ENCODE assay signal across 22 cellular contexts in genomic region chr2:25184254-25184653, GRCh38. TPM values are rescaled to one million over a fixed set of nuclear protein-coding genes. Genes with fewer than 3 reads are reported as not detected.
DNase-seq lines count a peak whose midpoint lies in the region; ATAC-seq, FAIRE-seq and TF ChIP-seq lines count a peak whose summit lies in the region.
"Had no signal": no experiment of that assay in that cellular context is flagged by ENCODE, and none has a peak within 500 bp of the region (broad histone marks: within the 10 kb centered on the region; RNA-seq: fewer than 3 reads in every experiment).

No MANE protein-coding gene starts in this region.

- POLR2A ChIA-PET in HepG2 (lab: Yijun Ruan, JAX) = no interaction called here
- POLR2A ChIA-PET in Panc1 (lab: Charles Lee) = interaction anchor here (0.5 kb wide), 1 partner anchor 20 kb away, joined by 6 read pairs; no protein-coding TSS in a partner anchor

- H3K9ac ChIP-seq in HepG2 (ENCODE audit: insufficient read depth, low read depth, low read length) = no peak overlapping the region
- H3K9ac ChIP-seq: BLaER1 had no signal

- FAIRE-seq in HepG2 (lab: Jason Lieb, UNC) = no peak
- FAIRE-seq: H1, TTC549 had no signal

- no peak for TF ChIP-seq RAD21 in HepG2 (CRISPR knock-in tag; IDR thresholded peaks at IDR 0.05)

- H3K4me1 ChIP-seq in HepG2 (ENCODE audit: insufficient read depth, low read length) (no peaks in the 10 kb centered on the region), right lobe of liver (no peaks in the 10 kb centered on the region), Panc1 (ENCODE audit: control insufficient read depth, insufficient read depth, low read length) (no peaks in the 10 kb centered on the region), mucosa of descending colon (ENCODE audit: low read depth) (no peaks in the 10 kb centered on the region)
- H3K4me1 ChIP-seq: esophagus muscularis mucosa, stomach, upper lobe of left lung had no signal

- H3K27ac ChIP-seq in HepG2 (ENCODE audit: extremely low read length, insufficient read depth, low read length) (no peak overlapping the region), right lobe of liver (no peak overlapping the region), Panc1 (ENCODE audit: low read length) (no peak overlapping the region)
- H3K27ac ChIP-seq: BLaER1, esophagus muscularis mucosa, neutrophil, stomach, upper lobe of left lung had no signal

- no peak overlapping the region for H3K4me2 ChIP-seq in HepG2 (ENCODE audit: low read depth, low read length)
- H3K4me2 ChIP-seq: BLaER1 had no signal

- H3K4me3 ChIP-seq in HepG2 (replicated peaks in 1 of 3; ENCODE audit: insufficient read depth in 1 of 3, low read depth in 2 of 3, low read length in 3 of 3) (no peak overlapping the region), right lobe of liver (no peak overlapping the region), Panc1 (ENCODE audit: low read depth in 2 of 2, low read length in 2 of 2) (no peak overlapping the region), mucosa of descending colon (no peak overlapping the region)
- H3K4me3 ChIP-seq: BLaER1, esophagus muscularis mucosa, stomach, upper lobe of left lung had no signal

- no peaks in the 10 kb centered on the region for H3K79me2 ChIP-seq in HepG2 (ENCODE audit: insufficient read depth, low read length)

- CTCF ChIA-PET in HepG2 (lab: Yijun Ruan, JAX; ENCODE audit: low intra/inter-chr PET ratio, low total read pairs) (no interaction called here), Panc1 (lab: Charles Lee) (interaction anchor here (0.6 kb wide), 1 partner anchor 28 kb away, joined by 3 read pairs; no protein-coding TSS in a partner anchor)

- DNase-seq in HepG2 (ENCODE audit: low spot score) (no peak), right lobe of liver (no peak), Panc1 (ENCODE audit: low read depth, low spot score) (no peak), mucosa of descending colon (no peak), cortex of kidney (lab: John Stamatoyannopoulos, UW) (no peak), left colon (no peak)
- DNase-seq: activated CD4-positive, alpha-beta T cell treated with anti-CD3 and anti-CD28 coated beads for 4 hours; activated naive CD4-positive, alpha-beta T cell treated with anti-CD3 and anti-CD28 coated beads, Interleukin-2, amount 50 U/mL, for 16 hours; anterior cingulate cortex; central memory CD4-positive, alpha-beta T cell; NCI-H1105 treated with DMSO at 0.1 percent for 48 hours; NCI-H2081; NCI-H524 treated with DMSO at 0.1 percent for 48 hours; stomach; upper lobe of left lung had no signal

- ATAC-seq in HepG2 (peak; percentile 40; the same call in 2 of the 3 replicates), right lobe of liver (no peak), Panc1 (peak; percentile 60; the same call in 1 of the 2 replicates), mucosa of descending colon (peak; percentile 29), GM19395 (IDR thresholded peaks at IDR 0.05; ENCODE audit: unreplicated experiment) (no peak), GM21367 (IDR thresholded peaks at IDR 0.05; ENCODE audit: unreplicated experiment) (no peak), left colon (no peak)

- intact Hi-C loops in HepG2 (cut with micrococcal nuclease; ENCODE audit: unreplicated experiment) (no loop called here), right lobe of liver (cut with DNase I) (no loop called here), Panc1 (cut with micrococcal nuclease; ENCODE audit: unreplicated experiment) (no loop called here), mucosa of descending colon (cut with DNase I, micrococcal nuclease) (no loop called here), left colon (cut with DNase I, micrococcal nuclease) (no loop called here)

- TF ChIP-seq CTCF in HepG2 (CRISPR knock-in tag; IDR thresholded peaks at IDR 0.05) (no peak), right lobe of liver (IDR thresholded peaks at IDR 0.05) (no peak), Panc1 (IDR thresholded peaks at IDR 0.05) (no peak), mucosa of descending colon (IDR thresholded peaks at IDR 0.05) (no peak)

- H3K9me3 ChIP-seq in HepG2 (ENCODE audit: low read length) (peaks cover 7% of the 10 kb centered on the region; the same call in 1 of the 2 replicates), right lobe of liver (no peaks in the 10 kb centered on the region), Panc1 (ENCODE audit: control insufficient read depth, insufficient read depth, low read depth, low read length) (no peaks in the 10 kb centered on the region), mucosa of descending colon (no peaks in the 10 kb centered on the region)
- H3K9me3 ChIP-seq: BLaER1, neutrophil had no signal

- TF ChIP-seq EP300 in HepG2 (IDR thresholded peaks at IDR 0.05; ENCODE audit: low read depth in 2 of 2, low read length in 2 of 2) (no peak), HepG2 (CRISPR knock-in tag; IDR thresholded peaks at IDR 0.05; ENCODE audit: borderline replicate concordance) (no peak)

- H3K27me3 ChIP-seq in HepG2 (ENCODE audit: control insufficient read depth in 1 of 2, insufficient read depth in 2 of 2, low read length in 2 of 2) (peaks cover 1 to 11% of the 10 kb centered on the region in 2 experiments; a peak in 3 of 5 replicates), right lobe of liver (no peaks in the 10 kb centered on the region), Panc1 (ENCODE audit: control insufficient read depth, insufficient read depth, low read length) (peaks cover 3% of the 10 kb centered on the region; the same call in 1 of the 2 replicates)
- H3K27me3 ChIP-seq: BLaER1, esophagus muscularis mucosa, upper lobe of left lung had no signal

- no peak for TF ChIP-seq POLR2A in HepG2 (IDR thresholded peaks at IDR 0.05; ENCODE audit: insufficient read depth in 1 of 2, low read depth in 2 of 2, low read length in 2 of 2)
- TF ChIP-seq POLR2A in right lobe of liver (IDR thresholded peaks at IDR 0.05) = no peak

- no peaks in the 10 kb centered on the region for H4K20me1 ChIP-seq in HepG2 (ENCODE audit: insufficient read depth, low read length)
- H4K20me1 ChIP-seq: BLaER1 had no signal

- H2AFZ ChIP-seq in HepG2 (ENCODE audit: low read length) = no peak overlapping the region

- BruUV-seq in HepG2 (replicated peaks; lab: Mats Ljungman, UMichigan) = no TSS peak
- no TSS peak for BruUV-seq in Panc1 (replicated peaks; lab: Mats Ljungman, UMichigan)

- in situ Hi-C loops in HepG2 (cut with HindIII; ENCODE audit: extremely low pct_ligation_motif_present, low pct_unique_long_range_greater_than_20kb) = no loop called here
- in situ Hi-C loops in Panc1 (cut with HindIII; ENCODE audit: low pct_unique_long_range_greater_than_20kb, low sequenced_read_pairs) = no loop called here

- no peaks in the 10 kb centered on the region for H3K36me3 ChIP-seq in HepG2 (replicated peaks in 1 of 2; ENCODE audit: control insufficient read depth in 1 of 2, insufficient read depth in 2 of 2, low read length in 2 of 2)
- H3K36me3 ChIP-seq in right lobe of liver = no peaks in the 10 kb centered on the region
- H3K36me3 ChIP-seq in Panc1 (ENCODE audit: control insufficient read depth, insufficient read depth, low read length) = no peaks in the 10 kb centered on the region
- H3K36me3 ChIP-seq in mucosa of descending colon (ENCODE audit: low read depth) = no peaks in the 10 kb centered on the region
- H3K36me3 ChIP-seq: BLaER1, esophagus muscularis mucosa, neutrophil, stomach, upper lobe of left lung had no signal

- WGBS in HepG2 (ENCODE audit: low lambda C conversion rate) = 37% methylated on average over 5 of the region's 5 CpGs
- WGBS in right lobe of liver (ENCODE audit: insufficient coverage, low coverage, low lambda C conversion rate, missing lambda C conversion rate) = 23% methylated on average over 3 of the region's 5 CpGs

RNA-seq across cellular contexts. Expression of gene POMC, which starts 15.9 kb away (rescaled TPM):
- total RNA-seq in HepG2 (2016; rRNA removed; fragmentation: Illumina TruSeq; extraction: Trizol) (not detected in 2 replicates), right lobe of liver (1 to 10 TPM in 2 of 6 experiments, under 1 TPM in 4; 0.30 to 1.6 (median 0.57) TPM), Panc1 (2021; ENCODE audit: unreplicated experiment) (not detected), mucosa of descending colon (1 to 10 TPM in 1 of 3 donors, under 1 TPM in 2; 0.29 to 1.8 (median 0.31) TPM), left colon (under 1 TPM; 0.31 to 0.59 TPM)
- total RNA-seq in HepG2 (2016; cell fraction: cytosol; rRNA removed; fragmentation: Illumina TruSeq; extraction: Trizol; ENCODE audit: low read depth) = not detected in 2 replicates
- total RNA-seq in HepG2 (2016; cell fraction: insoluble cytoplasmic fraction; rRNA removed; fragmentation: Illumina TruSeq; extraction: Trizol) = not detected in 2 replicates
- not detected in 2 replicates for total RNA-seq in HepG2 (2016; cell fraction: membrane; rRNA removed; fragmentation: Illumina TruSeq; extraction: Trizol)
- total RNA-seq in HepG2 (2016; cell fraction: nucleus; rRNA removed; fragmentation: Illumina TruSeq; extraction: Trizol) = not detected in 2 replicates
- not detected in 2 replicates for polyA plus RNA-seq in HepG2 (2011; rRNA removed)
- not detected in 2 replicates for polyA plus RNA-seq in HepG2 (2011; cell fraction: cytosol; rRNA removed)
- not detected in 2 replicates for polyA plus RNA-seq in HepG2 (2011; cell fraction: nucleus; rRNA removed)
- polyA plus RNA-seq in HepG2 (2012) = not detected in 2 replicates
- not detected in 2 replicates for polyA plus RNA-seq in HepG2 (2016; cell fraction: cytosol; fragmentation: Illumina TruSeq; extraction: Trizol; ENCODE audit: low read depth)
- not detected in 2 replicates for polyA plus RNA-seq in HepG2 (2016; cell fraction: insoluble cytoplasmic fraction; fragmentation: Illumina TruSeq; extraction: Trizol; ENCODE audit: low read depth)
- polyA plus RNA-seq in HepG2 (2016; cell fraction: membrane; fragmentation: Illumina TruSeq; extraction: Trizol; ENCODE audit: low read depth) = not detected in 2 replicates
- polyA plus RNA-seq in HepG2 (2016; cell fraction: nucleus; fragmentation: Illumina TruSeq; extraction: Trizol; ENCODE audit: insufficient read depth, low read depth) = not detected in 2 replicates
- not detected in 2 replicates for polyA minus RNA-seq in HepG2 (2011; rRNA and poly(A)+ RNA removed; ENCODE audit: low replicate concordance)
- not detected in 2 replicates for polyA minus RNA-seq in HepG2 (2011; cell fraction: cytosol; rRNA and poly(A)+ RNA removed)
- not detected in 2 replicates for polyA minus RNA-seq in HepG2 (2011; cell fraction: nucleus; rRNA and poly(A)+ RNA removed)
- polyA plus RNA-seq in Panc1 (2012; ENCODE audit: insufficient read length) = not detected

Comparison
In these comparisons a context has a peak if more than half of its experiments do, and no peak if none do; other contexts are left out.
1. ATAC-seq: peak in HepG2 (single experiment), Panc1 (single experiment) and mucosa of descending colon (single experiment); none in right lobe of liver (0 of 4), GM19395 (single experiment), GM21367 (single experiment) and left colon (single experiment).